ENCODE assay signal across 1 cellular context in the genomic region with DNA sequence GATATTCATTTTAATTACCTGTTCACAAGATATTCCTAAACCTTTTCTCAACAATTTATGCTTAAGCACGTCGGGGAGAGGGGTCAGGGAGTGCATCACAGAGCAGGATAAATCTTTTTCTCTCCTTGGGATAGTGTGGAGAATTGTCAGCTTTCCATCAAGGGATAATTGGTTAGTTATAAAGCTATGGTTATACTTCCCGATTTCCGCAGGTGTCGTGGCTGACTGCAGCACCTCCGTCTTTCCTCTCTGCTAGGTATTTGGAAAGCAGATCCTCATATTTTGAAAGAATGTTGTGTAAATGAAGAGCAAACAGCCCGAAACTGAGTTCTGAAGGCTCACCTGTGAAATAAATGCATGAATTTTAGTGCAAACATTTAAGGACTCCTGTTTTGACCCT.
TF ChIP-seq lines count a peak whose summit lies in the region.

No MANE protein-coding gene starts in this region.

TF ChIP-seq in HepG2, 621 proteins besides CTCF, POLR2A, EP300 and RAD21 (continued from another document):
- TF ChIP-seq, protein P1, sequence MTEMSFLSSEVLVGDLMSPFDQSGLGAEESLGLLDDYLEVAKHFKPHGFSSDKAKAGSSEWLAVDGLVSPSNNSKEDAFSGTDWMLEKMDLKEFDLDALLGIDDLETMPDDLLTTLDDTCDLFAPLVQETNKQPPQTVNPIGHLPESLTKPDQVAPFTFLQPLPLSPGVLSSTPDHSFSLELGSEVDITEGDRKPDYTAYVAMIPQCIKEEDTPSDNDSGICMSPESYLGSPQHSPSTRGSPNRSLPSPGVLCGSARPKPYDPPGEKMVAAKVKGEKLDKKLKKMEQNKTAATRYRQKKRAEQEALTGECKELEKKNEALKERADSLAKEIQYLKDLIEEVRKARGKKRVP (CRISPR knock-in tag; IDR thresholded peaks at IDR 0.05) = no peak
- no peak for TF ChIP-seq ZNF629 (CRISPR knock-in tag; conservative IDR thresholded peaks at IDR 0.05)
- no peak for TF ChIP-seq ZNF501 (CRISPR knock-in tag; IDR thresholded peaks at IDR 0.05)
- no peak for TF ChIP-seq RFXANK (CRISPR knock-in tag; IDR thresholded peaks at IDR 0.05)
- no peak for TF ChIP-seq ZNF879 (CRISPR knock-in tag; IDR thresholded peaks at IDR 0.05)
- TF ChIP-seq MIXL1 (CRISPR knock-in tag; IDR thresholded peaks at IDR 0.05) = 0 out of 2 replicates have a peak, but pooled peaks have one; percentile 6
